ENCODE assay signal across 7 cellular contexts in the genomic region with DNA sequence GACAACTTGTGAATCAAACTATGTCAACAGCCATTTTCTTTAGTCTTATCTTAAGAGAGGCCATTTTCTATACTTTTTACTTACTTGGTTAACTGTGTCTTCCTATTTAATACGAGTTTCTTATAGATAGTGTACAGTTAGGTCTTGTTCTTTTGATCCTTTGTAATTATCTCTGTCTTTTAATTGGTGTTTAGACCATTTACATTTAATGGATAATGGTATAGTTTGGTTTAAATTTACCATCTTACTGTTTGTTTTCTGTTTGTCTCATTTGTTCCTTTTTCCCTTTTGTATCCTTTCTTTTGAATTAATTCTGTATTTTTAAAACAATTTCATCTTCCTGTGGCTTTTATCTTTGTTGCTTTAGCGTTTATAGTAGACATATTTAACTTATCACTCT. TPM values are rescaled to one million over a fixed set of nuclear protein-coding genes. Genes with fewer than 3 reads are reported as not detected.
"Had no signal": no experiment of that assay in that cellular context is flagged by ENCODE, and none has a peak within 500 bp of the region (broad histone marks: within the 10 kb centered on the region; RNA-seq: fewer than 3 reads in every experiment).

No MANE protein-coding gene starts in this region.

- H2AFZ ChIP-seq: GM23248 had no signal

- H3K4me3 ChIP-seq: GM23248, HAP-1 had no signal

- H3K27ac ChIP-seq: GM23248 had no signal

- H3K9ac ChIP-seq: GM23248 had no signal

- DNase-seq: GM23248, GOT3, H7, IMR-90 had no signal

- H3K4me1 ChIP-seq: HAP-1 had no signal

RNA-seq across cellular contexts. Expression of a gene that starts 59.0 kb away (rescaled TPM):
- total RNA-seq: GM23248, H4, H7, HT-29 had no signal
- polyA plus RNA-seq: GM23248 had no signal
